ENCODE assay signal across 20 cellular contexts in genomic region chr9:88808761-88809370, GRCh38.
"Had no signal": no experiment of that assay in that cellular context is flagged by ENCODE, and none has a peak within 500 bp of the region (broad histone marks: within the 10 kb centered on the region; RNA-seq: fewer than 3 reads in every experiment).

No MANE protein-coding gene starts in this region.

- ATAC-seq: activated naive CD8-positive, alpha-beta T cell treated with anti-CD3 and anti-CD28 coated beads, Interleukin-2, amount 50 U/mL, for 24 hours; gastroesophageal sphincter; pancreas; psoas muscle; WTC11 had no signal

- H3K27ac ChIP-seq: gastroesophageal sphincter, pancreas, psoas muscle, thoracic aorta had no signal

- H3K4me3 ChIP-seq: gastroesophageal sphincter, pancreas, psoas muscle, spleen, thoracic aorta had no signal

- DNase-seq: activated CD4-positive, alpha-beta memory T cell treated with anti-CD3 and anti-CD28 coated beads, Interleukin-2, amount 10 ng/mL, durations not matched to agents 7 days and 5 days; activated CD4-positive, alpha-beta T cell treated with anti-CD3 and anti-CD28 coated beads for 1 hour; activated CD4-positive, alpha-beta T cell treated with anti-CD3 and anti-CD28 coated beads, Interleukin-2, amount 10 ng/mL, durations not matched to agents 7 days and 5 days; activated naive CD8-positive, alpha-beta T cell treated with anti-CD3 and anti-CD28 coated beads, Interleukin-2, amount 50 U/mL, for 24 hours; activated T-cell treated with anti-CD3 and anti-CD28 coated beads, Interleukin-2, amount 50 U/mL, for 48 hours; effector CD8-positive, alpha-beta T cell; hypothalamus; immature natural killer cell; kidney glomerular epithelial cell; mammary epithelial cell; naive B cell; pancreas; psoas muscle; spleen; stimulated activated naive CD4-positive, alpha-beta T cell treated with Interleukin-2 at 50 U/mL for 16 hours; T-helper 2 cell; trophoblast cell had no signal

- H3K36me3 ChIP-seq: gastroesophageal sphincter, pancreas, spleen, thoracic aorta had no signal

- H3K4me1 ChIP-seq: pancreas, psoas muscle had no signal

- H3K9me3 ChIP-seq: gastroesophageal sphincter, pancreas, psoas muscle, spleen, thoracic aorta had no signal

- H3K27me3 ChIP-seq: gastroesophageal sphincter, pancreas had no signal
